1 cellular context compared by ENCODE assay signal in genomic region chr9:129570450-129571297, GRCh38.
A peak's percentile ranks its signal among the peaks of the same experiment; 100 is the strongest.
TF ChIP-seq lines count a peak whose summit lies in the region.

No MANE protein-coding gene starts in this region.

TF ChIP-seq in A549, 52 proteins besides CTCF, POLR2A, EP300 and RAD21 (continued from another document):
- TF ChIP-seq BCL3 (IDR thresholded peaks at IDR 0.05) (0 out of 3 replicates have a peak, but pooled peaks have one; percentile 4), EHMT2 (IDR thresholded peaks at IDR 0.05; ENCODE audit: low read depth) (no peak), KDM5A (IDR thresholded peaks at IDR 0.05) (no peak), HES2 (IDR thresholded peaks at IDR 0.05) (no peak), ELK1 (IDR thresholded peaks at IDR 0.05; ENCODE audit: low read depth, low read length) (no peak), HDAC2 (IDR thresholded peaks at IDR 0.05) (no peak), EHF (CRISPR knock-in tag; IDR thresholded peaks at IDR 0.05) (peak; percentile 89), JUNB (IDR thresholded peaks at IDR 0.05) (0 out of 2 replicates have a peak, but pooled peaks have one; percentile 45), TP53 (CRISPR knock-in tag; IDR thresholded peaks at IDR 0.05) (peak; percentile 18), RARB (CRISPR knock-in tag; IDR thresholded peaks at IDR 0.05) (peak; percentile 46; the same call in 1 of the 2 replicates), RNF2 (IDR thresholded peaks at IDR 0.05; ENCODE audit: borderline replicate concordance, low read depth) (no peak), SREBF2 (IDR thresholded peaks at IDR 0.05) (no peak), FOSB (CRISPR knock-in tag; IDR thresholded peaks at IDR 0.05) (no peak), GATA3 (IDR thresholded peaks at IDR 0.05; ENCODE audit: borderline replicate concordance) (peak; percentile 46; the same call in 1 of the 2 replicates), USF2 (IDR thresholded peaks at IDR 0.05) (no peak), TFCP2L1 (CRISPR knock-in tag; IDR thresholded peaks at IDR 0.05) (peak; percentile 16; the same call in 1 of the 2 replicates), ZFP36 (IDR thresholded peaks at IDR 0.05; ENCODE audit: borderline replicate concordance, partially characterized antibody) (peak; percentile 58), FOXS1 (CRISPR knock-in tag; IDR thresholded peaks at IDR 0.05) (peak; percentile 57; the same call in 1 of the 2 replicates), CHD4 (IDR thresholded peaks at IDR 0.05; ENCODE audit: borderline replicate concordance) (no peak), CHD2 (IDR thresholded peaks at IDR 0.05; ENCODE audit: low read length, partially characterized antibody) (no peak), HOXA7 (CRISPR knock-in tag; IDR thresholded peaks at IDR 0.05) (peak; percentile 80; the same call in 1 of the 2 replicates), REST (IDR thresholded peaks at IDR 0.05) (no peak), PHF8 (IDR thresholded peaks at IDR 0.05; ENCODE audit: borderline replicate concordance, low read depth) (no peak), HEYL (CRISPR knock-in tag; IDR thresholded peaks at IDR 0.05) (peak; percentile 92)
